ENCODE assay signal across 9 cellular contexts in genomic region chr11:65492637-65493366, GRCh38. TPM values are rescaled to one million over a fixed set of nuclear protein-coding genes. Genes with fewer than 3 reads are reported as not detected.
DNase-seq lines count a peak whose midpoint lies in the region; TF ChIP-seq lines count a peak whose summit lies in the region.
"Had no signal": no experiment of that assay in that cellular context is flagged by ENCODE, and none has a peak within 500 bp of the region (broad histone marks: within the 10 kb centered on the region; RNA-seq: fewer than 3 reads in every experiment).

No MANE protein-coding gene starts in this region.

- WGBS in spleen, 5 donors, result 27 to 39% (median 30%) methylated on average over 5 to 6 of the region's 6 CpGs

- H3K27ac ChIP-seq in angular gyrus (ENCODE audit: low read depth, low read length), result peak overlapping the region; percentile 100
- peak overlapping the region; percentile 89 to 100 (median 98) for H3K27ac ChIP-seq in spleen

- peaks cover 11% of the 10 kb centered on the region for H3K27me3 Mint-ChIP-seq in activated naive CD4-positive, alpha-beta T cell treated with anti-CD3 and anti-CD28 coated beads, Interleukin-2, amount 10 ng/mL, durations not matched to agents 7 days and 5 days

- H3K4me3 ChIP-seq in NB4 (ENCODE audit: low read depth, low read length), result no peak overlapping the region
- H3K4me3 ChIP-seq in spleen, result peak overlapping the region in 3 of 8 donors; percentile 2 to 52 (median 5)
- H3K4me3 ChIP-seq: HAP-1 had no signal

- no peak for TF ChIP-seq POLR2A in NB4 (IDR thresholded peaks at IDR 0.05; ENCODE audit: extremely low read depth, insufficient read length)
- TF ChIP-seq POLR2A in spleen (IDR thresholded peaks at IDR 0.05), result no peak

- CTCF ChIA-PET in activated naive CD4-positive, alpha-beta T cell treated with anti-CD3 and anti-CD28 coated beads, Interleukin-2, amount 10 ng/mL, durations not matched to agents 7 days and 5 days (lab: Charles Lee), result interaction anchor here (0.9 to 2.1 kb wide), 9 partner anchors 14 to 111 kb away, joined by 3 to 10 read pairs (median 4); no protein-coding TSS in a partner anchor

- no peak for DNase-seq in activated naive CD4-positive, alpha-beta T cell treated with anti-CD3 and anti-CD28 coated beads, Interleukin-2, amount 10 ng/mL, durations not matched to agents 7 days and 5 days
- no peak for DNase-seq in activated naive CD4-positive, alpha-beta T cell treated with anti-CD3 and anti-CD28 coated beads, Interleukin-2, amount 50 U/mL, for 16 hours
- DNase-seq in NB4 (ENCODE audit: low read depth) (peak; percentile 63), inferior parietal cortex (ENCODE audit: extremely low spot score) (peak; percentile 79), spleen (no peak), NCI-H1694 treated with DMSO at 0.1 percent for 48 hours (lab: John Stamatoyannopoulos, UW) (no peak), SK-N-DZ (ENCODE audit: low spot score) (no peak)

- H3K36me3 ChIP-seq in spleen, result no peaks in the 10 kb centered on the region
- H3K36me3 ChIP-seq: HAP-1 had no signal

- peak overlapping the region; percentile 20 for H3K27ac Mint-ChIP-seq in activated naive CD4-positive, alpha-beta T cell treated with anti-CD3 and anti-CD28 coated beads, Interleukin-2, amount 10 ng/mL, durations not matched to agents 7 days and 5 days

- H3K9me3 Mint-ChIP-seq in activated naive CD4-positive, alpha-beta T cell treated with anti-CD3 and anti-CD28 coated beads, Interleukin-2, amount 10 ng/mL, durations not matched to agents 7 days and 5 days, result no peaks in the 10 kb centered on the region

- H3K4me1 Mint-ChIP-seq in activated naive CD4-positive, alpha-beta T cell treated with anti-CD3 and anti-CD28 coated beads, Interleukin-2, amount 10 ng/mL, durations not matched to agents 7 days and 5 days, result peaks cover 65% of the 10 kb centered on the region

- H3K4me1 ChIP-seq in spleen, result peaks cover 68 to 95% (median 92%) of the 10 kb centered on the region in 6 donors

- H3K36me3 Mint-ChIP-seq in activated naive CD4-positive, alpha-beta T cell treated with anti-CD3 and anti-CD28 coated beads, Interleukin-2, amount 10 ng/mL, durations not matched to agents 7 days and 5 days, result peaks cover under 1% of the 10 kb centered on the region

- H3K27me3 ChIP-seq in spleen (replicated peaks in 1 of 7), result no peaks in the 10 kb centered on the region

- no peak for TF ChIP-seq CTCF in NB4 (IDR thresholded peaks at IDR 0.05; ENCODE audit: low read depth, low read length)
- TF ChIP-seq CTCF in spleen (IDR thresholded peaks at IDR 0.05 in 8 of 11, conservative IDR thresholded peaks at IDR 0.05 in 3 of 11), result no peak

- H3K4me3 Mint-ChIP-seq in activated naive CD4-positive, alpha-beta T cell treated with anti-CD3 and anti-CD28 coated beads, Interleukin-2, amount 10 ng/mL, durations not matched to agents 7 days and 5 days, result no peak overlapping the region

- H3K9me3 ChIP-seq in spleen, result no peaks in the 10 kb centered on the region
- H3K9me3 ChIP-seq: HAP-1 had no signal

- intact Hi-C loops in spleen (cut with DNase I; ENCODE audit: low total_unique reads), result no loop called here

RNA-seq across cellular contexts. Expression of gene MALAT1, which starts 6.0 kb away (rescaled TPM):
- over 10,000 TPM; 10,088 to 24,490 (median 13,598) TPM for total RNA-seq in spleen
- 100 to 1,000 TPM; 111 to 793 (median 171) TPM for polyA plus RNA-seq in spleen
- 15.5 and 29.5 TPM in 2 replicates for polyA plus RNA-seq in SK-N-DZ (2014; cell fraction: cytosol; rRNA removed)
- polyA plus RNA-seq in SK-N-DZ (2014; cell fraction: nucleus; rRNA removed), result 347 and 1,650 TPM in 2 replicates

RNA-seq across cellular contexts. Expression of gene SCYL1, which starts 32.1 kb away (rescaled TPM):
- total RNA-seq in spleen, result 100 to 1,000 TPM in 2 of 7 donors, 10 to 100 TPM in 5; 64.7 to 125 (median 77.4) TPM
- polyA plus RNA-seq in spleen, result 10 to 100 TPM; 52.4 to 70.6 (median 60.7) TPM
- polyA plus RNA-seq in SK-N-DZ (2014; cell fraction: cytosol; rRNA removed), result 32.7 and 42.1 TPM in 2 replicates
- polyA plus RNA-seq in SK-N-DZ (2014; cell fraction: nucleus; rRNA removed), result 92.4 and 96.0 TPM in 2 replicates

Comparison
In these comparisons a context has a peak if more than half of its experiments do, and no peak if none do; other contexts are left out.
1. DNase-seq: peak in NB4 (single experiment) and inferior parietal cortex (single experiment); none in activated naive CD4-positive, alpha-beta T cell treated with anti-CD3 and anti-CD28 coated beads, Interleukin-2, amount 10 ng/mL, durations not matched to agents 7 days and 5 days (single experiment), activated naive CD4-positive, alpha-beta T cell treated with anti-CD3 and anti-CD28 coated beads, Interleukin-2, amount 50 U/mL, for 16 hours (single experiment), spleen (single experiment), NCI-H1694 treated with DMSO at 0.1 percent for 48 hours (single experiment) and SK-N-DZ (single experiment).